8 cellular contexts compared by ENCODE assay signal in the genomic region with DNA sequence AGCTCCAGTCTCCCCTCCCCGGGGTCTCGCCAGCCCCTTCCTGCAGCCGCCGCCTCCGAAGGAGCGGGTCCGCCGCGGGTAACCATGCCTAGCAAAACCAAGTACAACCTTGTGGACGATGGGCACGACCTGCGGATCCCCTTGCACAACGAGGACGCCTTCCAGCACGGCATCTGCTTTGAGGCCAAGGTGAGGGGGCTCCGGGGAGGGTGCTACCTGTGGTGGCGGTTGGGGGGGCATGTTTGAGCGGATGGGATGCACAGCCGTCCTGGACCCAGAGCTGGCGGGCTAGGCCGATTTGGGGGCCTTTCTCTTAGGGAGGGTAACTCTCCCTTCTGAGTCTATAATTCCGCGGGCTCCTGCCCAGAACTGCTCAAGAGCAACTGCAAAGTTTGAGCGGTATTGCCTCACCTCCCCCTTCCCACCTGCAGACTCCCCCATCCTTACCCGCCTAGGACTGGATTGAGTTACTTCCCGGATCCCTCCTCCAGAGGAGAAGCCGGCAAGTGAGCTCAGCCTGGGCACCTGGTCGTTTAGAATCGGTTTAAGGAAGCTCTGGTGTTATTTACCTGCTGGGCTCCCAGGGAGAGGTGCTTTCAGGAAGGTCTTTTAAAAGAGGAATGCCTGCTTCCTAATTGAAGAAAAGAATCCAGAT. TPM values are rescaled to one million over a fixed set of nuclear protein-coding genes. Genes with fewer than 3 reads are reported as not detected.
DNase-seq lines count a peak whose midpoint lies in the region; ATAC-seq and TF ChIP-seq lines count a peak whose summit lies in the region.

No MANE protein-coding gene starts in this region.

- H3K27me3 ChIP-seq in CD4-positive, alpha-beta memory T cell (ENCODE audit: insufficient read depth, low read length), result peaks cover 27% of the 10 kb centered on the region
- H3K27me3 ChIP-seq in right atrium auricular region, result no peaks in the 10 kb centered on the region

- H3K36me3 ChIP-seq in CD4-positive, alpha-beta memory T cell (ENCODE audit: insufficient read depth, low read length), result no peaks in the 10 kb centered on the region
- no peaks in the 10 kb centered on the region for H3K36me3 ChIP-seq in right atrium auricular region

- peak in 2 of 5 donors; percentile 6 to 11 for DNase-seq in CD4-positive, alpha-beta memory T cell
- peak; percentile 17 for DNase-seq in activated CD4-positive, alpha-beta memory T cell treated with anti-CD3 and anti-CD28 coated beads, Interleukin-2, amount 10 ng/mL, durations not matched to agents 7 days and 5 days
- DNase-seq in right atrium auricular region (ENCODE audit: low spot score) (no peak), sciatic nerve (ENCODE audit: low spot score) (no peak), mesenteric fat pad (ENCODE audit: low spot score) (no peak)

- CTCF ChIA-PET in CD4-positive, alpha-beta memory T cell (lab: Charles Lee; ENCODE audit: partially characterized antibody), result interaction anchor here (1.5 to 2.2 kb wide), 2 partner anchors 14 to 32 kb away, joined by 3 to 11 read pairs; no protein-coding TSS in a partner anchor
- CTCF ChIA-PET in activated CD4-positive, alpha-beta memory T cell treated with anti-CD3 and anti-CD28 coated beads, Interleukin-2, amount 10 ng/mL, durations not matched to agents 7 days and 5 days (lab: Charles Lee), result interaction anchor here (1.5 kb wide), 1 partner anchor 14 kb away, joined by 4 read pairs; no protein-coding TSS in a partner anchor

- H3K9me3 ChIP-seq in CD4-positive, alpha-beta memory T cell (ENCODE audit: control insufficient read depth in 1 of 2, low read length in 2 of 2), result no peaks in the 10 kb centered on the region
- H3K9me3 ChIP-seq in right atrium auricular region, result no peaks in the 10 kb centered on the region

- H3K36me3 Mint-ChIP-seq in CD4-positive, alpha-beta memory T cell, result no peaks in the 10 kb centered on the region
- no peaks in the 10 kb centered on the region for H3K36me3 Mint-ChIP-seq in activated CD4-positive, alpha-beta memory T cell treated with anti-CD3 and anti-CD28 coated beads, Interleukin-2, amount 10 ng/mL, durations not matched to agents 7 days and 5 days (ENCODE audit: low read depth)

- POLR2A ChIA-PET in CD4-positive, alpha-beta memory T cell (lab: Charles Lee; ENCODE audit: partially characterized antibody), result no interaction called here
- POLR2A ChIA-PET in activated CD4-positive, alpha-beta memory T cell treated with anti-CD3 and anti-CD28 coated beads, Interleukin-2, amount 10 ng/mL, durations not matched to agents 7 days and 5 days (lab: Charles Lee), result no interaction called here

- no peak for TF ChIP-seq CTCF in right atrium auricular region (IDR thresholded peaks at IDR 0.05)

- peaks cover 29 to 59% of the 10 kb centered on the region in 2 donors for H3K27me3 Mint-ChIP-seq in CD4-positive, alpha-beta memory T cell
- H3K27me3 Mint-ChIP-seq in activated CD4-positive, alpha-beta memory T cell treated with anti-CD3 and anti-CD28 coated beads, Interleukin-2, amount 10 ng/mL, durations not matched to agents 7 days and 5 days, result peaks cover 69% of the 10 kb centered on the region

- H3K27ac Mint-ChIP-seq in CD4-positive, alpha-beta memory T cell, result peak overlapping the region in 2 of 7 donors; percentile 42 to 49
- no peak overlapping the region for H3K27ac Mint-ChIP-seq in activated CD4-positive, alpha-beta memory T cell treated with anti-CD3 and anti-CD28 coated beads, Interleukin-2, amount 10 ng/mL, durations not matched to agents 7 days and 5 days

- H3K4me3 Mint-ChIP-seq in CD4-positive, alpha-beta memory T cell, result peak overlapping the region; percentile 80 to 87 (median 84)
- H3K4me3 Mint-ChIP-seq in activated CD4-positive, alpha-beta memory T cell treated with anti-CD3 and anti-CD28 coated beads, Interleukin-2, amount 10 ng/mL, durations not matched to agents 7 days and 5 days, result peak overlapping the region; percentile 71

- H3K9me3 Mint-ChIP-seq in CD4-positive, alpha-beta memory T cell, result no peaks in the 10 kb centered on the region
- no peaks in the 10 kb centered on the region for H3K9me3 Mint-ChIP-seq in activated CD4-positive, alpha-beta memory T cell treated with anti-CD3 and anti-CD28 coated beads, Interleukin-2, amount 10 ng/mL, durations not matched to agents 7 days and 5 days

- ATAC-seq in HG03558 (IDR thresholded peaks at IDR 0.05; ENCODE audit: extremely low read depth, unreplicated experiment) (peak; percentile 8), sciatic nerve (peak; percentile 39), HG03025 (IDR thresholded peaks at IDR 0.05; ENCODE audit: low FRiP score, unreplicated experiment) (no peak), GM18858 (IDR thresholded peaks at IDR 0.05; ENCODE audit: unreplicated experiment) (no peak)

- H3K27ac ChIP-seq in CD4-positive, alpha-beta memory T cell (ENCODE audit: low read depth, low read length), result no peak overlapping the region
- peak overlapping the region; percentile 27 to 74 for H3K27ac ChIP-seq in right atrium auricular region

- H3K4me1 Mint-ChIP-seq in CD4-positive, alpha-beta memory T cell, result peaks cover 5 to 16% (median 6%) of the 10 kb centered on the region in 4 donors
- peaks cover 15% of the 10 kb centered on the region for H3K4me1 Mint-ChIP-seq in activated CD4-positive, alpha-beta memory T cell treated with anti-CD3 and anti-CD28 coated beads, Interleukin-2, amount 10 ng/mL, durations not matched to agents 7 days and 5 days

- peaks cover 16% of the 10 kb centered on the region for H3K4me1 ChIP-seq in CD4-positive, alpha-beta memory T cell (ENCODE audit: insufficient read depth, low read length)
- peaks cover 0 to 28% of the 10 kb centered on the region in 2 donors for H3K4me1 ChIP-seq in right atrium auricular region

- intact Hi-C loops in CD4-positive, alpha-beta memory T cell (cut with micrococcal nuclease), result no loop called here
- intact Hi-C loops in sciatic nerve (cut with DNase I), result no loop called here

- peak overlapping the region in 1 of 2 donors; percentile 40 for H3K4me3 ChIP-seq in CD4-positive, alpha-beta memory T cell (ENCODE audit: low read length in 2 of 2)
- peak overlapping the region; percentile 61 to 68 for H3K4me3 ChIP-seq in right atrium auricular region

RNA-seq across cellular contexts. Expression of gene NOS1AP, which starts 0.7 kb away (rescaled TPM):
- not detected for total RNA-seq in CD4-positive, alpha-beta memory T cell
- not detected for polyA plus RNA-seq in CD4-positive, alpha-beta memory T cell
- total RNA-seq in activated CD4-positive, alpha-beta memory T cell treated with anti-CD3 and anti-CD28 coated beads, Interleukin-2, amount 10 ng/mL, durations not matched to agents 7 days and 5 days, result under 1 TPM in 1 of 2 experiments, not detected in 1; 0.08 TPM
- 1 to 10 TPM; 2.2 to 2.4 TPM for total RNA-seq in right atrium auricular region
- total RNA-seq in sciatic nerve, result 9.1 TPM
- 1.3 TPM for total RNA-seq in mesenteric fat pad

RNA-seq across cellular contexts. Expression of gene OLFML2B, which starts 46.6 kb away (rescaled TPM):
- total RNA-seq in CD4-positive, alpha-beta memory T cell, result under 1 TPM; 0.36 to 0.58 TPM
- polyA plus RNA-seq in CD4-positive, alpha-beta memory T cell, result not detected
- not detected for total RNA-seq in activated CD4-positive, alpha-beta memory T cell treated with anti-CD3 and anti-CD28 coated beads, Interleukin-2, amount 10 ng/mL, durations not matched to agents 7 days and 5 days
- total RNA-seq in right atrium auricular region, result 1 to 10 TPM; 4.5 to 9.2 TPM
- total RNA-seq in sciatic nerve, result 50.3 TPM
- total RNA-seq in mesenteric fat pad, result 29.5 TPM

Comparison
In these comparisons a context has a peak if more than half of its experiments do, and no peak if none do; other contexts are left out.
1. ATAC-seq: peak in HG03558 (single experiment) and sciatic nerve (single experiment); none in HG03025 (single experiment) and GM18858 (single experiment).